16 cellular contexts compared by ENCODE assay signal in the genomic region with DNA sequence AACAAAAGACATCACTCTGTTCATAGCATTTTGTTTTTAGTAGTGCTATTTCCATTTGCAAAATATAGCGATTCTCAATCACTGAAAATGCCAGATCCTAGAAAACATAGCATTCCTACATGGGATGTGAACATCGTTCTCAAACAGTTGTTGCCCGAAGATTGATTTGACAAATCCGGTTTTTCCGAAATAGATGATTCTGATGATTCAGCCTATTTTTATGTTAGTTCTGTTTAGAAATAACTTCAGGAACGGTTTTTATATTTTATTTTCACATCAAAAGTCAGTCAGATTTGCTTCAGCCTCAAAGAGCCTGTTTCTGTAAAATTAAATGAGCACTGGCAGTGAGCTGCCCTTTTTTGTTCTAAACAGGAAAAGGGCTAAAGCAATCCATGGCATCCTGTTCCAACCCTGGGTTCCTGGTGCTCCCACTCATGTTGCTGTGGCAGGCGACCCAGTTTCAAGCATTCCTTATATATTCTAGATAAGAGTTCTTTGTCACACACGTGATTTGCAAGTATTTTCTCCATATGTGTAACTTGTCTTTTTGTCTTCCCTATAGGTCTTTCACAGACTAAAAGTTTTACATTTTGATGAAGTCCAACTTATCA.
"Had no signal": no experiment of that assay in that cellular context is flagged by ENCODE, and none has a peak within 500 bp of the region (broad histone marks: within the 10 kb centered on the region; RNA-seq: fewer than 3 reads in every experiment).

No MANE protein-coding gene starts in this region.

- ATAC-seq: effector memory CD8-positive, alpha-beta T cell; heart left ventricle; naive thymus-derived CD4-positive, alpha-beta T cell; right cardiac atrium; stimulated activated effector memory CD8-positive, alpha-beta T cell treated with anti-CD3 and anti-CD28 coated beads, Interleukin-12 subunit alpha, Interleukin-12 subunit beta, amount 100 ng/mL, for 72 hours; upper lobe of right lung had no signal

- H3K4me1 ChIP-seq: heart left ventricle, tibial nerve, upper lobe of right lung, vagina had no signal

- H3K27ac ChIP-seq: heart left ventricle, neutrophil, tibial nerve, upper lobe of right lung, vagina had no signal

- H3K27me3 ChIP-seq: heart left ventricle, neutrophil, tibial nerve, upper lobe of right lung, vagina had no signal

- H3K9me3 ChIP-seq: heart left ventricle, neutrophil, tibial nerve, upper lobe of right lung, vagina had no signal

- DNase-seq: cortex of kidney; effector memory CD8-positive, alpha-beta T cell; erythroblast; foreskin melanocyte; heart left ventricle; hippocampal formation; mammary epithelial cell; naive thymus-derived CD4-positive, alpha-beta T cell; right cardiac atrium; stimulated activated CD4-positive, alpha-beta T cell treated with anti-CD3 and anti-CD28 coated beads, Interleukin-4, amount 100 ng/mL, for 1 hour; stimulated activated CD8-positive, alpha-beta memory T cell treated with anti-CD3 and anti-CD28 coated beads, Interleukin-4, amount 100 ng/mL, for 48 hours; upper lobe of right lung had no signal

- H3K4me3 ChIP-seq: heart left ventricle, tibial nerve, upper lobe of right lung, vagina had no signal

- H3K36me3 ChIP-seq: heart left ventricle, neutrophil, tibial nerve, upper lobe of right lung, vagina had no signal
